8 cellular contexts compared by ENCODE assay signal in the genomic region with DNA sequence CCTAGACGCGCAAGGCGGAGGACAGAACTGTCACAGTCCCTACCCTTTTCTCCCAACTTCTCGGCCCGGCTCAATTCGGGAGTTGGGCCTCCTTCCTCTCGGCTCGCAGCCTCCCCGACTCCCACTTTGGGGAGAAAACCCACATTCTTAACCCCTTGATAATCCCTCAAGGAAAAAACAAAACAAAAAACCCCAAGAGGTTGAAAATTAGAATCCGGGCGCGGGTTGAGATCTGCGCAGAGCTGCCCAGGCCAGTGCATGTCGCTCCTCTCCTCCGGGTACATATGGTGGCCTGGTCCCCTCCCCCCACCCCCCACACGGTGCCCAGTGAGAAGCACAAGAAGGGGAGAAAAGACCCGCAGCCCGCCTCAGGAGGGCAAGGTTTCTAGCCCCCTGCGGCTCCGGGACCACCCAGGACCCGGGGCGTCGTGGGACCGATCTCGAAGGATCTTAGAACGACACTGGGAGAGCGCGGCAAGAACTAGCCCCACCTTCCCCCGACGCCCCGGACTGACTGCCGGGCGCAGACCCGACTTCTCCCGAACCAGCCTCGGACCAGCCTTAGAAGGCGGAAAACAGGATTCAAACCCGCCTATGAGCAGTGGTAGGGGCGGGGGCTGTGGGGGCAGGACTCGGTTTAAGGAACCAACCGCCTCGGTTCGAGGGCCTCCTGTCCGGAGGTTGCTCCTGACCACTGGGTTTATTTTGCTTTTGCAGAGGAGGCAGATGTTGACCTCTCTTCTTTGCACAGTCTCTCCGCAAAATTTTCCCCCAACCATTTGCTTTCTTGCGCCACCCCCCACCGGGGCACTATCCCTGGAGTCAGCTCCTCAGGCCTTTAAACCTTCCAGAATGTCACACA. TPM values are rescaled to one million over a fixed set of nuclear protein-coding genes. Genes with fewer than 3 reads are reported as not detected.
DNase-seq lines count a peak whose midpoint lies in the region; ATAC-seq and TF ChIP-seq lines count a peak whose summit lies in the region.

No MANE protein-coding gene starts in this region.

- peaks cover 14% of the 10 kb centered on the region for H4K20me1 ChIP-seq in osteoblast (ENCODE audit: insufficient read depth, low read length)

- H3K27me3 ChIP-seq in CD4-positive, alpha-beta memory T cell (ENCODE audit: insufficient read depth, low read length): peaks cover 41% of the 10 kb centered on the region
- no peaks in the 10 kb centered on the region for H3K27me3 ChIP-seq in osteoblast (ENCODE audit: insufficient read depth, low read length)

- no peak for TF ChIP-seq CTCF in foreskin fibroblast (IDR thresholded peaks at IDR 0.05; ENCODE audit: low read depth, low read length)
- TF ChIP-seq CTCF in osteoblast (IDR thresholded peaks at IDR 0.05; ENCODE audit: extremely low read depth, low read depth, low read length): no peak

- H2AFZ ChIP-seq in osteoblast (ENCODE audit: low read length): peak overlapping the region; percentile 85

- H3K4me3 ChIP-seq in CD4-positive, alpha-beta memory T cell (ENCODE audit: low read length in 2 of 2): no peak overlapping the region
- peak overlapping the region; percentile 82 to 93 for H3K4me3 ChIP-seq in foreskin fibroblast (ENCODE audit: low read depth in 1 of 2, low read length in 2 of 2)
- peak overlapping the region; percentile 93 for H3K4me3 ChIP-seq in osteoblast (ENCODE audit: insufficient read depth, low read length)

- no peak overlapping the region for H3K27ac ChIP-seq in CD4-positive, alpha-beta memory T cell (ENCODE audit: low read depth, low read length)
- H3K27ac ChIP-seq in osteoblast (ENCODE audit: low read depth, low read length): peak overlapping the region; percentile 75

- no peaks in the 10 kb centered on the region for H3K9me3 ChIP-seq in CD4-positive, alpha-beta memory T cell (ENCODE audit: control insufficient read depth in 1 of 2, low read length in 2 of 2)
- H3K9me3 ChIP-seq in T-helper 17 cell (ENCODE audit: control insufficient read depth, low read length, poor library complexity, severe bottlenecking) (no peaks in the 10 kb centered on the region), osteoblast (ENCODE audit: low read depth, low read length) (no peaks in the 10 kb centered on the region)

- POLR2A ChIA-PET in CD4-positive, alpha-beta memory T cell (lab: Charles Lee; ENCODE audit: partially characterized antibody): no interaction called here

- intact Hi-C loops in CD4-positive, alpha-beta memory T cell (cut with micrococcal nuclease): loop anchor here (2.0 kb wide), 1 partner anchor 320 kb away; no protein-coding TSS in a partner anchor

- in situ Hi-C loops in G401 (cut with HindIII; ENCODE audit: low sequenced_read_pairs): no loop called here

- no peak for DNase-seq in CD4-positive, alpha-beta memory T cell
- DNase-seq in T-helper 17 cell (no peak), foreskin fibroblast (peak; percentile 94 to 96), osteoblast (ENCODE audit: insufficient read length, low spot score, missing footprints) (peak; percentile 93), G401 (ENCODE audit: low spot score) (no peak), NCI-H1048 (lab: John Stamatoyannopoulos, UW) (no peak), DMS153 treated with DMSO at 0.1 percent for 48 hours (lab: John Stamatoyannopoulos, UW; ENCODE audit: unreplicated experiment) (no peak), NCI-H524 treated with DMSO at 0.1 percent for 48 hours (lab: John Stamatoyannopoulos, UW) (no peak)

- ATAC-seq in T-helper 17 cell: no peak

- no peak overlapping the region for H3K27ac Mint-ChIP-seq in CD4-positive, alpha-beta memory T cell
- no peak overlapping the region for H3K27ac Mint-ChIP-seq in T-helper 17 cell

- peak overlapping the region; percentile 56 to 90 (median 80) for H3K4me3 Mint-ChIP-seq in CD4-positive, alpha-beta memory T cell
- H3K4me3 Mint-ChIP-seq in T-helper 17 cell: peak overlapping the region; percentile 81

- peaks cover 66 to 71% of the 10 kb centered on the region in 2 donors for H3K27me3 Mint-ChIP-seq in CD4-positive, alpha-beta memory T cell
- H3K27me3 Mint-ChIP-seq in T-helper 17 cell: peaks cover 95% of the 10 kb centered on the region

- no peaks in the 10 kb centered on the region for H3K36me3 Mint-ChIP-seq in CD4-positive, alpha-beta memory T cell
- peaks cover 10% of the 10 kb centered on the region for H3K36me3 Mint-ChIP-seq in T-helper 17 cell (ENCODE audit: low read depth)

- H3K4me1 ChIP-seq in CD4-positive, alpha-beta memory T cell (ENCODE audit: insufficient read depth, low read length): peaks cover 29% of the 10 kb centered on the region
- H3K4me1 ChIP-seq in osteoblast (ENCODE audit: insufficient read depth, low read length): peaks cover 17% of the 10 kb centered on the region

- no peaks in the 10 kb centered on the region for H3K36me3 ChIP-seq in CD4-positive, alpha-beta memory T cell (ENCODE audit: insufficient read depth, low read length)
- H3K36me3 ChIP-seq in osteoblast (ENCODE audit: insufficient read depth, low read length): no peaks in the 10 kb centered on the region

- H3K4me2 ChIP-seq in osteoblast (ENCODE audit: insufficient read depth, low read length): peak overlapping the region; percentile 94

- H3K9me3 Mint-ChIP-seq in CD4-positive, alpha-beta memory T cell: peaks cover 0 to 4% (median 0%) of the 10 kb centered on the region in 8 donors

- CTCF ChIA-PET in CD4-positive, alpha-beta memory T cell (lab: Charles Lee; ENCODE audit: partially characterized antibody): interaction anchor here (1.3 to 1.8 kb wide), 4 partner anchors 7 to 298 kb away, joined by 3 to 5 read pairs (median 5); no protein-coding TSS in a partner anchor

- peaks cover 13 to 57% (median 40%) of the 10 kb centered on the region in 4 donors for H3K4me1 Mint-ChIP-seq in CD4-positive, alpha-beta memory T cell
- H3K4me1 Mint-ChIP-seq in T-helper 17 cell: peaks cover 22% of the 10 kb centered on the region

- peaks cover 24% of the 10 kb centered on the region for H3K79me2 ChIP-seq in osteoblast (ENCODE audit: insufficient read depth, low read length)

RNA-seq across cellular contexts. Expression of gene PDGFRA, which starts 2.5 kb away (rescaled TPM):
- not detected for total RNA-seq in CD4-positive, alpha-beta memory T cell
- polyA plus RNA-seq in CD4-positive, alpha-beta memory T cell: not detected
- total RNA-seq in T-helper 17 cell (under 1 TPM in 1 of 2 donors, not detected in 1; 0.63 TPM), osteoblast (316 and 373 TPM in 2 replicates)
- total RNA-seq in G401 (2014; rRNA removed; shearing (Covaris generic)): 3.4 and 5.0 TPM in 2 replicates

Comparison
In these comparisons a context has a peak if more than half of its experiments do, and no peak if none do; other contexts are left out.
1. DNase-seq: peak in foreskin fibroblast (2 of 2) and osteoblast (single experiment); none in CD4-positive, alpha-beta memory T cell (0 of 5), T-helper 17 cell (0 of 3), G401 (single experiment), NCI-H1048 (single experiment), DMS153 treated with DMSO at 0.1 percent for 48 hours (single experiment) and NCI-H524 treated with DMSO at 0.1 percent for 48 hours (single experiment).
2. H3K4me3 ChIP-seq: peak in foreskin fibroblast (2 of 2) and osteoblast (single experiment); none in CD4-positive, alpha-beta memory T cell (0 of 2).
3. RNA of gene PDGFRA, which starts 2.5 kb away (total RNA-seq): 316 to 373 TPM in osteoblast; 3.4 to 5.0 TPM in G401, 0.63 TPM in T-helper 17 cell and not detected in CD4-positive, alpha-beta memory T cell; every median in the first group is over 10 times any median in the second.